Comparison of ENCODE assay signal across 15 cellular contexts in the genomic region with DNA sequence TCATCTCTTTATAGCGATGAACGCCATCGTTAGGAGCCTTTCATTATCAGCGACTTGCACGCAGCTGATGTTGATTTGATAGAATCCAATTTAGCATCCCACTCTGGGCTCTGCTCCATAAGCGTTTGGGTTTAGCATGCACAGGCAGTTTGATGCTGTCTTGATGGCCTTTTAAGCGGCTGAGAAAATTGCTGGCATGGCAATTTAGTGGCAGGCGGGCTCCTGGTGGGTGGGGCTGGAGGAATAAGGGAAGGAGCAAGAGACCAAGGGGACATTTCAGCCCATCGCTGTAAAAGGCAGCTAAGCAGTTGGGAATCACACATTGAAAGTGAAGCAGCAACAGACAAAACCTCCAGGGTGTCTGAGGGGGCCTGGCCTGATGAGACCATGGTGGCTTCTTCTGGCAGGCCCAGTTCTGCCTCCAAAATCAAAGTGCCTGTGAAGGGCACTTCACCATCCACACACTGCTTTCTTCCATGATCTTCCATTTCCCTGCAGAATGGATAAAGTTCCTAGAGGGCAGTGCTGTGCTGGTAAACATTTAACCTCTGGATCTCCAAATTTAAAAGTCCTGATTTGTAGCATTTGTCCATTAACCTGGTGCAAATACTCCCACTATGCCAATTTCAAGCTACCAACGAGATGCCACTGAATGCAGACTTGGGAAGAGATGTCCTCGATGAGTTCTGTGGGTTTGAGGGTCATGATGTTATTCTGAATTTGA.
A peak's percentile ranks its signal among the peaks of the same experiment; 100 is the strongest.
DNase-seq lines count a peak whose midpoint lies in the region; ATAC-seq and TF ChIP-seq lines count a peak whose summit lies in the region.
"Had no signal": no experiment of that assay in that cellular context is flagged by ENCODE, and none has a peak within 500 bp of the region (broad histone marks: within the 10 kb centered on the region; RNA-seq: fewer than 3 reads in every experiment).

No MANE protein-coding gene starts in this region.

- H3K4me1 ChIP-seq in SK-N-SH (ENCODE audit: control insufficient read depth in 1 of 2, insufficient read depth in 2 of 2, low read depth in 1 of 2, low read length in 1 of 2) (peaks cover 0 to 5% of the 10 kb centered on the region in 2 experiments; a peak in 1 of 4 replicates), endodermal cell (ENCODE audit: control insufficient read depth, insufficient read depth, low read length) (peaks cover 7% of the 10 kb centered on the region)

- peak; percentile 30; the same call in 1 of the 2 replicates for TF ChIP-seq RAD21 in SK-N-SH (IDR thresholded peaks at IDR 0.05; ENCODE audit: low read length)

- H3K4me1 Mint-ChIP-seq in endodermal cell: peaks cover 15% of the 10 kb centered on the region
- no peaks in the 10 kb centered on the region for H3K4me1 Mint-ChIP-seq in stimulated activated memory B cell treated with anti-CD40 and anti-IgM and Interleukin-4, amounts not matched to agents 10 μg/mL and 1 μg/mL and 100 μg/mL, for 72 hours
- H3K4me1 Mint-ChIP-seq: CD4-positive, CD25-positive, alpha-beta regulatory T cell had no signal

- H3K27me3 Mint-ChIP-seq in endodermal cell (ENCODE audit: insufficient read depth): peaks cover 3% of the 10 kb centered on the region
- H3K27me3 Mint-ChIP-seq in stimulated activated memory B cell treated with anti-CD40 and anti-IgM and Interleukin-4, amounts not matched to agents 10 μg/mL and 1 μg/mL and 100 μg/mL, for 72 hours: peaks cover 51% of the 10 kb centered on the region

- ATAC-seq in SK-N-SH treated with all-trans-retinoic acid at 6 μM for 48 hours: no peak
- ATAC-seq in stimulated activated memory B cell treated with anti-CD40 and anti-IgM and Interleukin-4, amounts not matched to agents 10 μg/mL and 1 μg/mL and 100 μg/mL, for 72 hours: no peak
- no peak for ATAC-seq in HG03025 (IDR thresholded peaks at IDR 0.05; ENCODE audit: low FRiP score, unreplicated experiment)
- ATAC-seq: GM12878 had no signal

- no peak overlapping the region for H3K27ac ChIP-seq in SK-N-SH (ENCODE audit: low read depth in 2 of 2, low read length in 1 of 2)
- no peak overlapping the region for H3K27ac ChIP-seq in endodermal cell (ENCODE audit: low read depth, low read length)

- no peak for TF ChIP-seq CTCF in SK-N-SH (IDR thresholded peaks at IDR 0.05)
- peak; percentile 26 for TF ChIP-seq CTCF in LNCaP clone FGC (IDR thresholded peaks at IDR 0.05; ENCODE audit: control insufficient read depth, extremely low read depth, insufficient read depth)
- TF ChIP-seq CTCF in endodermal cell (conservative IDR thresholded peaks at IDR 0.05): peak; percentile 57

- peaks cover 10% of the 10 kb centered on the region for H3K9me3 Mint-ChIP-seq in endodermal cell
- H3K9me3 Mint-ChIP-seq in stimulated activated memory B cell treated with anti-CD40 and anti-IgM and Interleukin-4, amounts not matched to agents 10 μg/mL and 1 μg/mL and 100 μg/mL, for 72 hours: peaks cover 3% of the 10 kb centered on the region

- no peaks in the 10 kb centered on the region for H3K36me3 Mint-ChIP-seq in endodermal cell (ENCODE audit: low read depth)
- H3K36me3 Mint-ChIP-seq in stimulated activated memory B cell treated with anti-CD40 and anti-IgM and Interleukin-4, amounts not matched to agents 10 μg/mL and 1 μg/mL and 100 μg/mL, for 72 hours: no peaks in the 10 kb centered on the region
- H3K36me3 Mint-ChIP-seq: CD4-positive, CD25-positive, alpha-beta regulatory T cell had no signal

- 45% methylated on average over 11 of the region's 11 CpGs for WGBS in SK-N-SH (ENCODE audit: low lambda C conversion rate)
- WGBS in endodermal cell (ENCODE audit: insufficient coverage in 1 of 2, insufficient read length in 1 of 2), 2 experiments: 93 to 98% methylated on average over 9 to 11 of the region's 11 CpGs

- CTCF ChIA-PET in SK-N-SH (lab: Yijun Ruan, JAX): interaction anchor here (0.7 to 1.1 kb wide), 4 partner anchors 15 to 61 kb away, joined by 3 read pairs; no protein-coding TSS in a partner anchor

- TF ChIP-seq EP300 in SK-N-SH (IDR thresholded peaks at IDR 0.05; ENCODE audit: borderline replicate concordance in 1 of 2, low read depth in 1 of 2, low read length in 1 of 2): no peak

- H3K79me2 ChIP-seq in SK-N-SH (ENCODE audit: insufficient read depth): no peaks in the 10 kb centered on the region

- H3K27ac Mint-ChIP-seq in endodermal cell: no peak overlapping the region
- H3K27ac Mint-ChIP-seq in stimulated activated memory B cell treated with anti-CD40 and anti-IgM and Interleukin-4, amounts not matched to agents 10 μg/mL and 1 μg/mL and 100 μg/mL, for 72 hours: no peak overlapping the region
- H3K27ac Mint-ChIP-seq: CD4-positive, CD25-positive, alpha-beta regulatory T cell had no signal

- H3K4me3 ChIP-seq in SK-N-SH (ENCODE audit: low read depth in 2 of 2, low read length in 1 of 2): no peak overlapping the region
- H3K4me3 ChIP-seq in LNCaP clone FGC (ENCODE audit: low read depth, low read length): no peak overlapping the region
- no peak overlapping the region for H3K4me3 ChIP-seq in endodermal cell (ENCODE audit: low read length)
- H3K4me3 ChIP-seq in H7 (ENCODE audit: insufficient read depth, low read depth, low read length): no peak overlapping the region
- H3K4me3 ChIP-seq: GM12878 had no signal

- no peaks in the 10 kb centered on the region for H3F3A ChIP-seq in SK-N-SH (replicated peaks; ENCODE audit: insufficient read depth)

- H3K9me2 ChIP-seq in SK-N-SH: no peaks in the 10 kb centered on the region

- no peaks in the 10 kb centered on the region for H4K20me1 ChIP-seq in SK-N-SH (ENCODE audit: insufficient read depth)

- H3K4me3 Mint-ChIP-seq in endodermal cell: no peak overlapping the region
- H3K4me3 Mint-ChIP-seq in stimulated activated memory B cell treated with anti-CD40 and anti-IgM and Interleukin-4, amounts not matched to agents 10 μg/mL and 1 μg/mL and 100 μg/mL, for 72 hours: no peak overlapping the region
- H3K4me3 Mint-ChIP-seq: CD4-positive, CD25-positive, alpha-beta regulatory T cell had no signal

- POLR2A ChIA-PET in SK-N-SH (lab: Yijun Ruan, JAX): no interaction called here

- H3K4me2 ChIP-seq in SK-N-SH: no peak overlapping the region

- H3K36me3 ChIP-seq in SK-N-SH (replicated peaks in 1 of 2; ENCODE audit: control insufficient read depth in 1 of 2, insufficient read depth in 2 of 2, low read length in 1 of 2): no peaks in the 10 kb centered on the region
- H3K36me3 ChIP-seq in endodermal cell (ENCODE audit: control insufficient read depth, insufficient read depth, low read length): no peaks in the 10 kb centered on the region
- no peaks in the 10 kb centered on the region for H3K36me3 ChIP-seq in H7 (replicated peaks; ENCODE audit: control insufficient read depth, insufficient read depth, low read length)

- DNase-seq in SK-N-SH (no peak), LNCaP clone FGC (ENCODE audit: low read depth) (no peak), endodermal cell (no peak), H7 (no peak), medulla oblongata (ENCODE audit: extremely low spot score) (no peak)
- DNase-seq: Calu3; CD4-positive, CD25-positive, alpha-beta regulatory T cell; HCEC 1CT; NCI-H1417; NCI-H2029; NCI-H524 treated with DMSO at 0.1 percent for 48 hours had no signal

- H3K27me3 ChIP-seq in SK-N-SH (ENCODE audit: insufficient read depth) (peaks cover 5% of the 10 kb centered on the region; the same call in 1 of the 2 replicates), endodermal cell (ENCODE audit: control insufficient read depth, insufficient read depth, low read length, poor library complexity, severe bottlenecking) (no peaks in the 10 kb centered on the region), H7 (ENCODE audit: control insufficient read depth, insufficient read depth, low read length) (no peaks in the 10 kb centered on the region)

- no peak overlapping the region for H3K9ac ChIP-seq in SK-N-SH
- H3K9ac ChIP-seq in endodermal cell (ENCODE audit: extremely low read depth, low read length, poor library complexity, severe bottlenecking): no peak overlapping the region

- H3K9me3 ChIP-seq in SK-N-SH: no peaks in the 10 kb centered on the region
- H3K9me3 ChIP-seq in endodermal cell (ENCODE audit: control insufficient read depth, low read length): peaks cover 8% of the 10 kb centered on the region

- no peak overlapping the region for H2AFZ ChIP-seq in SK-N-SH (ENCODE audit: low read depth)

TF ChIP-seq in SK-N-SH, 30 proteins besides CTCF, POLR2A, EP300 and RAD21 (continues in another document):
- no peak for TF ChIP-seq USF2 (IDR thresholded peaks at IDR 0.05; ENCODE audit: borderline replicate concordance, low read depth, low read length)
- TF ChIP-seq MEF2A (IDR thresholded peaks at IDR 0.05; ENCODE audit: borderline replicate concordance, low read depth): no peak
- TF ChIP-seq SMC3 (IDR thresholded peaks at IDR 0.05; ENCODE audit: low read depth, low read length): no peak

TF ChIP-seq in SK-N-SH treated with all-trans-retinoic acid at 6 μM for 48 hours, 23 proteins besides CTCF, POLR2A, EP300 and RAD21 (continues in another document):
- TF ChIP-seq ZFP3 (CRISPR knock-in tag; IDR thresholded peaks at IDR 0.05): no peak
- no peak for TF ChIP-seq CSDC2 (CRISPR knock-in tag; IDR thresholded peaks at IDR 0.05)
- TF ChIP-seq PPARA (CRISPR knock-in tag; IDR thresholded peaks at IDR 0.05; ENCODE audit: borderline replicate concordance): no peak
- TF ChIP-seq ZNF70 (CRISPR knock-in tag; IDR thresholded peaks at IDR 0.05): no peak
- TF ChIP-seq, protein P1, sequence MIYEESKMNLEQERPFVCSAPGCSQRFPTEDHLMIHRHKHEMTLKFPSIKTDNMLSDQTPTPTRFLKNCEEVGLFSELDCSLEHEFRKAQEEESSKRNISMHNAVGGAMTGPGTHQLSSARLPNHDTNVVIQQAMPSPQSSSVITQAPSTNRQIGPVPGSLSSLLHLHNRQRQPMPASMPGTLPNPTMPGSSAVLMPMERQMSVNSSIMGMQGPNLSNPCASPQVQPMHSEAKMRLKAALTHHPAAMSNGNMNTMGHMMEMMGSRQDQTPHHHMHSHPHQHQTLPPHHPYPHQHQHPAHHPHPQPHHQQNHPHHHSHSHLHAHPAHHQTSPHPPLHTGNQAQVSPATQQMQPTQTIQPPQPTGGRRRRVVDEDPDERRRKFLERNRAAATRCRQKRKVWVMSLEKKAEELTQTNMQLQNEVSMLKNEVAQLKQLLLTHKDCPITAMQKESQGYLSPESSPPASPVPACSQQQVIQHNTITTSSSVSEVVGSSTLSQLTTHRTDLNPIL (CRISPR knock-in tag; IDR thresholded peaks at IDR 0.05; ENCODE audit: low read depth): no peak
- TF ChIP-seq OSR1 (CRISPR knock-in tag; IDR thresholded peaks at IDR 0.05): no peak
- TF ChIP-seq RARB (CRISPR knock-in tag; IDR thresholded peaks at IDR 0.05): no peak
